Comparison of ENCODE assay signal across 8 cellular contexts in genomic region chr16:49855280-49855821, GRCh38. TPM values are rescaled to one million over a fixed set of nuclear protein-coding genes. Genes with fewer than 3 reads are reported as not detected.
DNase-seq lines count a peak whose midpoint lies in the region; ATAC-seq and TF ChIP-seq lines count a peak whose summit lies in the region.

No MANE protein-coding gene starts in this region.

- no peak for TF ChIP-seq CTCF in astrocyte of the spinal cord (IDR thresholded peaks at IDR 0.05; ENCODE audit: low read depth, low read length)
- no peak for TF ChIP-seq CTCF in hepatocyte (IDR thresholded peaks at IDR 0.05; ENCODE audit: poor library complexity)

- H3K27me3 ChIP-seq in MG63: peaks cover 18% of the 10 kb centered on the region
- H3K27me3 ChIP-seq in hepatocyte: no peaks in the 10 kb centered on the region
- H3K27me3 ChIP-seq in rectal smooth muscle tissue (ENCODE audit: control insufficient read depth, insufficient read depth, low read length): peaks cover 3% of the 10 kb centered on the region

- ATAC-seq in GM21825 (IDR thresholded peaks at IDR 0.05; ENCODE audit: unreplicated experiment): peak; percentile 53

- no peaks in the 10 kb centered on the region for H3K36me3 ChIP-seq in MG63
- H3K36me3 ChIP-seq in hepatocyte (replicated peaks; ENCODE audit: insufficient read depth, low read depth): no peaks in the 10 kb centered on the region
- no peaks in the 10 kb centered on the region for H3K36me3 ChIP-seq in rectal smooth muscle tissue (ENCODE audit: control insufficient read depth, insufficient read depth, low read length)

- H3K4me1 ChIP-seq in hepatocyte (ENCODE audit: insufficient read depth): peaks cover 53% of the 10 kb centered on the region
- H3K4me1 ChIP-seq in rectal smooth muscle tissue (ENCODE audit: control insufficient read depth, insufficient read depth, low read length): peaks cover 2% of the 10 kb centered on the region

- peak overlapping the region; percentile 52 for H2AFZ ChIP-seq in hepatocyte

- peak overlapping the region; percentile 44 for H3K4me3 ChIP-seq in MG63
- H3K4me3 ChIP-seq in astrocyte of the spinal cord (ENCODE audit: low read depth, low read length): peak overlapping the region; percentile 44
- peak overlapping the region; percentile 61 for H3K4me3 ChIP-seq in hepatocyte
- H3K4me3 ChIP-seq in rectal smooth muscle tissue (ENCODE audit: low read length): peak overlapping the region; percentile 66

- 0% methylated on average over 2 of the region's 75 CpGs for WGBS in hepatocyte (ENCODE audit: low lambda C conversion rate, missing lambda C conversion rate)

- no peaks in the 10 kb centered on the region for H3K9me2 ChIP-seq in hepatocyte (replicated peaks; ENCODE audit: insufficient read depth)

- peaks cover 21% of the 10 kb centered on the region for H4K20me1 ChIP-seq in hepatocyte (ENCODE audit: insufficient read depth, poor library complexity, severe bottlenecking)

- H3K27ac ChIP-seq in hepatocyte (peak overlapping the region; percentile 98), rectal smooth muscle tissue (ENCODE audit: low read depth, low read length) (peak overlapping the region; percentile 89)

- in situ Hi-C loops in astrocyte of the spinal cord (cut with HindIII; ENCODE audit: low sequenced_read_pairs): no loop called here

- H3K4me2 ChIP-seq in hepatocyte: peak overlapping the region; percentile 98

- DNase-seq in DMS 273 (lab: John Stamatoyannopoulos, UW; ENCODE audit: unreplicated experiment) (peak; percentile 95), MG63 (peak; percentile 72), T-helper 2 cell (peak in 4 of 5 experiments; percentile 27 to 87 (median 42)), astrocyte of the spinal cord (ENCODE audit: low read depth, low spot score) (peak; percentile 85), hepatocyte (ENCODE audit: low spot score) (peak; percentile 94), cortex of kidney (lab: John Stamatoyannopoulos, UW) (no peak)

- H3K79me2 ChIP-seq in hepatocyte: peaks cover 45% of the 10 kb centered on the region

- no peak overlapping the region for H3K9ac ChIP-seq in rectal smooth muscle tissue (ENCODE audit: low read length)

- H3K9me3 ChIP-seq in MG63: no peaks in the 10 kb centered on the region
- no peaks in the 10 kb centered on the region for H3K9me3 ChIP-seq in hepatocyte (ENCODE audit: low read depth)

RNA-seq across cellular contexts. Expression of gene ZNF423, which starts 0.6 kb away (rescaled TPM):
- total RNA-seq in MG63 (2014; rRNA removed; shearing (Covaris generic); ENCODE audit: low replicate concordance): 0.07 TPM in 1 of 2 replicates, not detected in the other
- total RNA-seq in hepatocyte: 7.6 and 11.8 TPM in 2 replicates
- polyA plus RNA-seq in hepatocyte: 9.6 and 11.3 TPM in 2 replicates
